ENCODE assay signal across 16 cellular contexts in the genomic region with DNA sequence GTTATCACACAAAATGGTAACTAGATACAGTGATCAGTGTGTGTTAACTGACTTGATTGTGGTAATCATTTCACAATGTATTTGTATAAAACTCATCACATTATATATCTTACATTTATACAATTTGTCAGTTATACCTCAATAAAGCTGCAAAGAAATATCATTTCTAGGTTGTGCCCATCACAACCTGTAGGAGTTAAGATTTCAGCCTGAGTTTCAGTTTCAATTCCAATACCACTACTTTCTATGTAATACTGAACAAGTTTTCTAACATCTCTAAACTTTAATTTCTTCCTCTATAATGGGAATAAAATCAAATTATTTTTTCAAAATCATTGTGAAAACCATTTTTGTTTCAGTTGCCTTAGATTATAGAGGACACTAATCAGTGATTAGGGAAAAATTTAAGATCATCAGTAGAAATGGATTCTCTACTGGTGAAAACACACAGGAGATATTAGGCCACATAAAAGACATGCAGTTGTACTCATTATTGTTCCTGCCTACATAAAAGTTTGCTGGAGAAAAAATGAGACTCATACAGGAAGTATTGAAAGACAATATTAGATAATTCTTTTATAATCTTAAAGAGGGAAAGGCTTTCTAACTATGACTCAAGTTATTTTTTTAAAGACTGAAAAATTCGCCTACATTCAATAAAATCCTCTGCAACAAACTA. TPM values are rescaled to one million over a fixed set of nuclear protein-coding genes. Genes with fewer than 3 reads are reported as not detected.
DNase-seq lines count a peak whose midpoint lies in the region; ATAC-seq and TF ChIP-seq lines count a peak whose summit lies in the region.
"Had no signal": no experiment of that assay in that cellular context is flagged by ENCODE, and none has a peak within 500 bp of the region (broad histone marks: within the 10 kb centered on the region; RNA-seq: fewer than 3 reads in every experiment).

No MANE protein-coding gene starts in this region.

- H3K4me1 ChIP-seq in neural progenitor cell, result no peaks in the 10 kb centered on the region
- H3K4me1 ChIP-seq: BE2C had no signal

- H2AFZ ChIP-seq in neural progenitor cell (replicated peaks), result no peak overlapping the region

- DNase-seq in brain microvascular endothelial cell (no peak), H4 (ENCODE audit: low spot score) (no peak), NCI-H2227 treated with DMSO at 0.1 percent for 48 hours (lab: John Stamatoyannopoulos, UW) (no peak), neural progenitor cell (ENCODE audit: low spot score) (no peak)
- no peak for DNase-seq in activated CD8-positive, alpha-beta memory T cell treated with anti-CD3 and anti-CD28 coated beads, Interleukin-2, amount 50 U/mL, for 4 hours
- DNase-seq: activated naive CD4-positive, alpha-beta T cell; BE2C; H9; kidney; NCI-H2029 treated with DMSO at 0.1 percent for 48 hours; SHP77; stimulated activated CD4-positive, alpha-beta T cell treated with anti-CD3 and anti-CD28 coated beads, Interleukin-2, amount 100 ng/mL, for 24 hours; upper lobe of right lung had no signal

- no peaks in the 10 kb centered on the region for H4K20me1 ChIP-seq in neural progenitor cell (ENCODE audit: low read depth)

- H3F3A ChIP-seq in neural progenitor cell (ENCODE audit: low read depth), result no peaks in the 10 kb centered on the region

- H3K9me3 ChIP-seq in neural progenitor cell (ENCODE audit: low read depth), result no peaks in the 10 kb centered on the region
- H3K9me3 ChIP-seq: BE2C, upper lobe of right lung had no signal

- no peaks in the 10 kb centered on the region for H3K9me3 Mint-ChIP-seq in neural progenitor cell
- H3K9me3 Mint-ChIP-seq: H9 had no signal

- peaks cover 5% of the 10 kb centered on the region for H3K36me3 Mint-ChIP-seq in neural progenitor cell

- H3K27me3 ChIP-seq in brain microvascular endothelial cell (replicated peaks), result no peaks in the 10 kb centered on the region
- no peaks in the 10 kb centered on the region for H3K27me3 ChIP-seq in neural progenitor cell
- H3K27me3 ChIP-seq: BE2C, upper lobe of right lung had no signal

- H3K27me3 Mint-ChIP-seq in neural progenitor cell (ENCODE audit: insufficient read depth, low read depth), result no peaks in the 10 kb centered on the region

- H3K79me2 ChIP-seq in neural progenitor cell (ENCODE audit: low read depth), result no peaks in the 10 kb centered on the region

- no peak overlapping the region for H3K4me2 ChIP-seq in neural progenitor cell

- no peak overlapping the region for H3K4me3 Mint-ChIP-seq in neural progenitor cell
- H3K4me3 Mint-ChIP-seq: H9 had no signal

- H3K36me3 ChIP-seq in brain microvascular endothelial cell (replicated peaks) (no peaks in the 10 kb centered on the region), neural progenitor cell (no peaks in the 10 kb centered on the region)
- H3K36me3 ChIP-seq: BE2C, upper lobe of right lung had no signal

- in situ Hi-C loops in brain microvascular endothelial cell (cut with HindIII; ENCODE audit: low pct_ligation_motif_present, low sequenced_read_pairs), result no loop called here

- no peaks in the 10 kb centered on the region for H3K4me1 Mint-ChIP-seq in neural progenitor cell

- TF ChIP-seq CTCF in 22Rv1 (IDR thresholded peaks at IDR 0.05) (no peak), brain microvascular endothelial cell (IDR thresholded peaks at IDR 0.05; ENCODE audit: low read depth, low read length, missing control alignments) (no peak), neural progenitor cell (IDR thresholded peaks at IDR 0.05) (no peak)

- H3K27ac Mint-ChIP-seq in neural progenitor cell, result no peak overlapping the region
- H3K27ac Mint-ChIP-seq: H9 had no signal

- ATAC-seq in GM18502 (IDR thresholded peaks at IDR 0.05; ENCODE audit: poor library complexity, unreplicated experiment), result peak; percentile 70
- ATAC-seq in HG02981 (IDR thresholded peaks at IDR 0.05; ENCODE audit: unreplicated experiment), result peak; percentile 64

- no peak overlapping the region for H3K4me3 ChIP-seq in brain microvascular endothelial cell (ENCODE audit: low read depth, low read length)
- H3K4me3 ChIP-seq in neural progenitor cell, result no peak overlapping the region
- H3K4me3 ChIP-seq: upper lobe of right lung had no signal

- no peak overlapping the region for H3K9ac ChIP-seq in neural progenitor cell

- H3K27ac ChIP-seq in 22Rv1 (peak overlapping the region; percentile 40), brain microvascular endothelial cell (peak overlapping the region; percentile 4), neural progenitor cell (no peak overlapping the region)
- H3K27ac ChIP-seq: upper lobe of right lung had no signal

RNA-seq across cellular contexts. Expression of gene TBC1D1, which starts 18.4 kb away (rescaled TPM):
- 92.0 and 110 TPM in 2 replicates for total RNA-seq in H4 (2014; rRNA removed; shearing (Covaris generic))
- total RNA-seq in neural progenitor cell (ENCODE audit: low replicate concordance), result 208 and 226 TPM in 2 replicates

RNA-seq across cellular contexts. Expression of gene PGM2, which starts 46.0 kb away (rescaled TPM):
- 36.2 and 46.5 TPM in 2 replicates for total RNA-seq in H4 (2014; rRNA removed; shearing (Covaris generic))
- total RNA-seq in neural progenitor cell (ENCODE audit: low replicate concordance), result 16.3 and 20.1 TPM in 2 replicates
